In genomic region chr2:201470821-201471731, GRCh38 we compare ENCODE assay signal across 1 cellular context.
TF ChIP-seq lines count a peak whose summit lies in the region.

No MANE protein-coding gene starts in this region.

TF ChIP-seq in HepG2, 621 proteins besides CTCF, POLR2A, EP300 and RAD21:
- TF ChIP-seq, protein P1, sequence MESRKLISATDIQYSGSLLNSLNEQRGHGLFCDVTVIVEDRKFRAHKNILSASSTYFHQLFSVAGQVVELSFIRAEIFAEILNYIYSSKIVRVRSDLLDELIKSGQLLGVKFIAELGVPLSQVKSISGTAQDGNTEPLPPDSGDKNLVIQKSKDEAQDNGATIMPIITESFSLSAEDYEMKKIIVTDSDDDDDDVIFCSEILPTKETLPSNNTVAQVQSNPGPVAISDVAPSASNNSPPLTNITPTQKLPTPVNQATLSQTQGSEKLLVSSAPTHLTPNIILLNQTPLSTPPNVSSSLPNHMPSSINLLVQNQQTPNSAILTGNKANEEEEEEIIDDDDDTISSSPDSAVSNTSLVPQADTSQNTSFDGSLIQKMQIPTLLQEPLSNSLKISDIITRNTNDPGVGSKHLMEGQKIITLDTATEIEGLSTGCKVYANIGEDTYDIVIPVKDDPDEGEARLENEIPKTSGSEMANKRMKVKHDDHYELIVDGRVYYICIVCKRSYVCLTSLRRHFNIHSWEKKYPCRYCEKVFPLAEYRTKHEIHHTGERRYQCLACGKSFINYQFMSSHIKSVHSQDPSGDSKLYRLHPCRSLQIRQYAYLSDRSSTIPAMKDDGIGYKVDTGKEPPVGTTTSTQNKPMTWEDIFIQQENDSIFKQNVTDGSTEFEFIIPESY (CRISPR knock-in tag; IDR thresholded peaks at IDR 0.05): peak; percentile 77; the same call in 1 of the 2 replicates
- TF ChIP-seq ADNP (CRISPR knock-in tag; IDR thresholded peaks at IDR 0.05): no peak
- TF ChIP-seq ZNF629 (CRISPR knock-in tag; conservative IDR thresholded peaks at IDR 0.05): 0 out of 2 replicates have a peak, but pooled peaks have one; percentile 46
- peak; percentile 54; the same call in 1 of the 2 replicates for TF ChIP-seq ZBTB38 (CRISPR knock-in tag; IDR thresholded peaks at IDR 0.05)
- TF ChIP-seq SMC3 (IDR thresholded peaks at IDR 0.05; ENCODE audit: low read length): 0 out of 2 replicates have a peak, but pooled peaks have one; percentile 15
TF ChIP-seq in HepG2: peak in this region for 4.
